ENCODE assay signal across 8 cellular contexts in genomic region chrX:386768-387575, GRCh38.
DNase-seq lines count a peak whose midpoint lies in the region; ATAC-seq and TF ChIP-seq lines count a peak whose summit lies in the region.

Gene PPP2R3B, minus strand, starts transcription at chrX:386907. Its CDS starts 216 bp downstream, at chrX:386691.

- no peaks in the 10 kb centered on the region for H3K27me3 ChIP-seq in stomach smooth muscle (ENCODE audit: control insufficient read depth in 1 of 2, insufficient read depth in 2 of 2, low read length in 2 of 2)

- peak within 1 kb of the TSS; percentile 92 to 99 (median 97) for H3K27ac Mint-ChIP-seq in nephron

- H3K9me3 ChIP-seq in stomach smooth muscle (ENCODE audit: control insufficient read depth in 2 of 2, low read length in 2 of 2): no peaks in the 10 kb centered on the region

- no peaks in the 10 kb centered on the region for H3K36me3 Mint-ChIP-seq in nephron (ENCODE audit: low read depth)

- DNase-seq in COLO829 (ENCODE audit: low spot score) (peak; percentile 99), KBM-7 (peak; percentile 100), activated T-cell treated with anti-CD3 and anti-CD28 coated beads for 4 hours (peak; percentile 96), fibroblast of gingiva (ENCODE audit: low read depth) (peak; percentile 97), amygdala (lab: John Stamatoyannopoulos, UW) (no peak)

- H3K36me3 ChIP-seq in stomach smooth muscle (ENCODE audit: control insufficient read depth in 2 of 2, insufficient read depth in 2 of 2, low read length in 2 of 2): no peaks in the 10 kb centered on the region

- peak within 1 kb of the TSS; percentile 93 to 97 for H3K9ac ChIP-seq in stomach smooth muscle (ENCODE audit: low read length in 2 of 2)

- peak within 1 kb of the TSS; percentile 87 to 91 (median 90) for H3K4me3 Mint-ChIP-seq in nephron

- in situ Hi-C loops in KBM-7 (cut with MboI; ENCODE audit: low pct_unique_long_range_greater_than_20kb, low sequenced_read_pairs): no loop called here

- H3K4me1 Mint-ChIP-seq in nephron: peaks cover 6% of the 10 kb centered on the region

- H3K4me3 ChIP-seq in stomach smooth muscle (ENCODE audit: low read length in 2 of 2): peak within 1 kb of the TSS; percentile 89 to 94

- H3K4me1 ChIP-seq in stomach smooth muscle (ENCODE audit: control insufficient read depth, insufficient read depth, low read length): peaks cover 8% of the 10 kb centered on the region

- no peaks in the 10 kb centered on the region for H3K9me3 Mint-ChIP-seq in nephron

- no peaks in the 10 kb centered on the region for H3K27me3 Mint-ChIP-seq in nephron (ENCODE audit: low read depth)

- ATAC-seq in GM21576 (IDR thresholded peaks at IDR 0.05; ENCODE audit: unreplicated experiment): peak; percentile 98

- H3K27ac ChIP-seq in stomach smooth muscle (ENCODE audit: low read length): peak within 1 kb of the TSS; percentile 97

- no peak for TF ChIP-seq CTCF in nephron (IDR thresholded peaks at IDR 0.05; ENCODE audit: unreplicated experiment in 3 of 3)

Comparison
In these comparisons a context has a peak if more than half of its experiments do, and no peak if none do; other contexts are left out.
1. DNase-seq: peak in COLO829 (single experiment), KBM-7 (single experiment), activated T-cell treated with anti-CD3 and anti-CD28 coated beads for 4 hours (single experiment) and fibroblast of gingiva (single experiment); none in amygdala (0 of 56).